27 cellular contexts compared by ENCODE assay signal in the genomic region with DNA sequence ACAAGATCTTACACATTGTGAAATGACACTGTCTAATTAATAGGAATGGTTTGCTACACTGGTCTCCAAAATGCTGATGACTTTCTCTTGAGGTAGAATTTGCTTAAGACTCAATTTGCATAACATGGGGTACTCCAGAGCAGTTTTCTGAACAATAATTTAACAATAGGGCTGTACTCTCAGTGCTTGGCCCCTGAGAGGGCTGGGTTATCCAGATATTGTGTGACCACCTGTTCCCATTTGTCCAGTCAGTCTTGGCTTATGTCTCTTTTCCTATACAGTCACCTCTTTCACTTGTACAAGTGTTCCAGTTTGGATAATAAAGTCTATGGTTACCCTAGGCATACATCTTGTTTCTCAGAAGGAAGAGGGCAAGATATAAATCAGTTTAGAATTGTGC.
"Had no signal": no experiment of that assay in that cellular context is flagged by ENCODE, and none has a peak within 500 bp of the region (broad histone marks: within the 10 kb centered on the region; RNA-seq: fewer than 3 reads in every experiment).

No MANE protein-coding gene starts in this region.

- DNase-seq: dorsolateral prefrontal cortex; effector CD4-positive, alpha-beta T cell; head of caudate nucleus; kidney; mesenchymal stem cell; mucosa of descending colon; naive thymus-derived CD4-positive, alpha-beta T cell; nephron progenitor cell; nucleus accumbens; ovary; posterior cingulate gyrus; psoas muscle; right cardiac atrium; sigmoid colon; small intestine; stimulated activated CD4-positive, alpha-beta T cell treated with anti-CD3 and anti-CD28 coated beads, Interleukin-15, amount 100 ng/mL, for 24 hours; stimulated activated CD4-positive, alpha-beta T cell treated with anti-CD3 and anti-CD28 coated beads, Interleukin-2, amount 100 ng/mL, for 48 hours; stimulated activated naive B cell treated with anti-CD40 and anti-IgM and Interleukin-4, amounts not matched to agents 10 μg/mL and 1 μg/mL and 100 μg/mL, for 72 hours; upper lobe of left lung had no signal

- H3K27ac Mint-ChIP-seq: mesothelial cell of epicardium; naive thymus-derived CD4-positive, alpha-beta T cell; nephron progenitor cell; stimulated activated naive B cell treated with anti-CD40 and anti-IgM and Interleukin-4, amounts not matched to agents 10 μg/mL and 1 μg/mL and 100 μg/mL, for 72 hours; stimulated activated naive CD8-positive, alpha-beta T cell treated with anti-CD3 and anti-CD28 coated beads, Interleukin-15, Interleukin-2, amounts not matched to agents 100 ng/mL and 50 ng/mL, for 24 hours had no signal

- ATAC-seq: left lobe of liver; mucosa of descending colon; naive thymus-derived CD4-positive, alpha-beta T cell; right cardiac atrium; stimulated activated naive B cell treated with anti-CD40 and anti-IgM and Interleukin-4, amounts not matched to agents 10 μg/mL and 1 μg/mL and 100 μg/mL, for 72 hours had no signal

- H3K36me3 ChIP-seq: ovary, sigmoid colon, thoracic aorta, tibial nerve, upper lobe of left lung had no signal

- H3K9me3 ChIP-seq: mucosa of descending colon, ovary, psoas muscle, sigmoid colon, thoracic aorta, tibial nerve, upper lobe of left lung had no signal

- H3K27me3 Mint-ChIP-seq: naive thymus-derived CD4-positive, alpha-beta T cell; stimulated activated naive B cell treated with anti-CD40 and anti-IgM and Interleukin-4, amounts not matched to agents 10 μg/mL and 1 μg/mL and 100 μg/mL, for 72 hours; stimulated activated naive CD8-positive, alpha-beta T cell treated with anti-CD3 and anti-CD28 coated beads, Interleukin-15, Interleukin-2, amounts not matched to agents 100 ng/mL and 50 ng/mL, for 24 hours had no signal

- H3K4me3 Mint-ChIP-seq: mesothelial cell of epicardium; naive thymus-derived CD4-positive, alpha-beta T cell; nephron progenitor cell; stimulated activated naive B cell treated with anti-CD40 and anti-IgM and Interleukin-4, amounts not matched to agents 10 μg/mL and 1 μg/mL and 100 μg/mL, for 72 hours; stimulated activated naive CD8-positive, alpha-beta T cell treated with anti-CD3 and anti-CD28 coated beads, Interleukin-15, Interleukin-2, amounts not matched to agents 100 ng/mL and 50 ng/mL, for 24 hours had no signal

- H3K4me3 ChIP-seq: lung, mucosa of descending colon, ovary, psoas muscle, sigmoid colon, thoracic aorta, tibial nerve, upper lobe of left lung had no signal

- H3K27ac ChIP-seq: ovary, psoas muscle, sigmoid colon, thoracic aorta, upper lobe of left lung had no signal

- FAIRE-seq: frontal cortex, kidney, small intestine, urothelium cell line had no signal

- H3K27me3 ChIP-seq: dorsolateral prefrontal cortex, ovary, sigmoid colon, tibial nerve, upper lobe of left lung had no signal

- H3K9me3 Mint-ChIP-seq: stimulated activated naive B cell treated with anti-CD40 and anti-IgM and Interleukin-4, amounts not matched to agents 10 μg/mL and 1 μg/mL and 100 μg/mL, for 72 hours; stimulated activated naive CD8-positive, alpha-beta T cell treated with anti-CD3 and anti-CD28 coated beads, Interleukin-15, Interleukin-2, amounts not matched to agents 100 ng/mL and 50 ng/mL, for 24 hours had no signal
